ENCODE assay signal across 8 cellular contexts in genomic region chr17:76492250-76492988, GRCh38.
DNase-seq lines count a peak whose midpoint lies in the region; ATAC-seq and TF ChIP-seq lines count a peak whose summit lies in the region.

No MANE protein-coding gene starts in this region.

- TF ChIP-seq CTCF in HL-60 (IDR thresholded peaks at IDR 0.05; ENCODE audit: insufficient read depth, low read length), result no peak

- H3K9me3 ChIP-seq in BLaER1 treated with 17β-estradiol and CSF1 and Interleukin-3, amounts not matched to agents 10 nM and 100 nM (replicated peaks in 1 of 11), result no peaks in the 10 kb centered on the region
- no peaks in the 10 kb centered on the region for H3K9me3 ChIP-seq in muscle layer of duodenum (ENCODE audit: control insufficient read depth in 1 of 2, low read length in 2 of 2)

- peaks cover 0 to 36% (median 15%) of the 10 kb centered on the region in 11 experiments; a peak in 19 of 22 replicates for H3K36me3 ChIP-seq in BLaER1 treated with 17β-estradiol and CSF1 and Interleukin-3, amounts not matched to agents 10 nM and 100 nM
- H3K36me3 ChIP-seq in muscle layer of duodenum (ENCODE audit: control insufficient read depth in 1 of 2, insufficient read depth in 2 of 2, low read length in 2 of 2), result no peaks in the 10 kb centered on the region

- peak overlapping the region; percentile 80 to 93 (median 87) for H3K9ac ChIP-seq in BLaER1 treated with 17β-estradiol and CSF1 and Interleukin-3, amounts not matched to agents 10 nM and 100 nM

- H3K4me2 ChIP-seq in BLaER1 treated with 17β-estradiol and CSF1 and Interleukin-3, amounts not matched to agents 10 nM and 100 nM, result peak overlapping the region; percentile 96 to 100 (median 98)

- DNase-seq in HL-60 (ENCODE audit: low read depth in 1 of 2, low spot score in 1 of 2) (peak in 1 of 2 experiments; percentile 49), ACHN (no peak), DMS114 treated with DMSO at 0.1 percent for 48 hours (lab: John Stamatoyannopoulos, UW; ENCODE audit: unreplicated experiment) (no peak)

- H4K20me1 ChIP-seq in BLaER1 treated with 17β-estradiol and CSF1 and Interleukin-3, amounts not matched to agents 10 nM and 100 nM, result peaks cover 0 to 28% (median 21%) of the 10 kb centered on the region in 11 experiments; a peak in 16 of 22 replicates

- in situ Hi-C loops in ACHN (cut with HindIII; ENCODE audit: low pct_ligation_motif_present, low pct_unique_long_range_greater_than_20kb, low sequenced_read_pairs), result no loop called here

- H3K4me1 ChIP-seq in BLaER1 treated with 17β-estradiol and CSF1 and Interleukin-3, amounts not matched to agents 10 nM and 100 nM, result peaks cover 86 to 97% (median 90%) of the 10 kb centered on the region in 10 experiments
- H3K4me1 ChIP-seq in muscle layer of duodenum (ENCODE audit: control insufficient read depth in 1 of 2, insufficient read depth in 2 of 2, low read length in 2 of 2), result peaks cover 5 to 10% of the 10 kb centered on the region in 2 donors

- peak overlapping the region; percentile 39 to 64 (median 54) for H3K4me3 ChIP-seq in BLaER1 treated with 17β-estradiol and CSF1 and Interleukin-3, amounts not matched to agents 10 nM and 100 nM
- H3K4me3 ChIP-seq in HL-60 (replicated peaks; ENCODE audit: insufficient read depth, low read length) (peak overlapping the region; percentile 25), muscle layer of duodenum (ENCODE audit: low read depth in 1 of 2, low read length in 2 of 2) (peak overlapping the region; percentile 35 to 37)

- H3K27me3 ChIP-seq in BLaER1 treated with 17β-estradiol and CSF1 and Interleukin-3, amounts not matched to agents 10 nM and 100 nM, result no peaks in the 10 kb centered on the region
- H3K27me3 ChIP-seq in HL-60 (ENCODE audit: insufficient read depth, poor library complexity, severe bottlenecking) (no peaks in the 10 kb centered on the region), muscle layer of duodenum (ENCODE audit: low read depth, low read length) (no peaks in the 10 kb centered on the region)

- H3K27ac ChIP-seq in BLaER1 treated with 17β-estradiol and CSF1 and Interleukin-3, amounts not matched to agents 10 nM and 100 nM, result peak overlapping the region; percentile 86 to 98 (median 94)
- peak overlapping the region; percentile 91 for H3K27ac ChIP-seq in HL-60 (replicated peaks)
- peak overlapping the region; percentile 68 for H3K27ac ChIP-seq in angular gyrus (ENCODE audit: low read depth, low read length)
- H3K27ac ChIP-seq in muscle layer of duodenum (ENCODE audit: low read length), result peak overlapping the region; percentile 85

- peak; percentile 37 for ATAC-seq in GM19395 (IDR thresholded peaks at IDR 0.05; ENCODE audit: unreplicated experiment)
- no peak for ATAC-seq in HG02970 (IDR thresholded peaks at IDR 0.05; ENCODE audit: low FRiP score, unreplicated experiment)
